In the genomic region with DNA sequence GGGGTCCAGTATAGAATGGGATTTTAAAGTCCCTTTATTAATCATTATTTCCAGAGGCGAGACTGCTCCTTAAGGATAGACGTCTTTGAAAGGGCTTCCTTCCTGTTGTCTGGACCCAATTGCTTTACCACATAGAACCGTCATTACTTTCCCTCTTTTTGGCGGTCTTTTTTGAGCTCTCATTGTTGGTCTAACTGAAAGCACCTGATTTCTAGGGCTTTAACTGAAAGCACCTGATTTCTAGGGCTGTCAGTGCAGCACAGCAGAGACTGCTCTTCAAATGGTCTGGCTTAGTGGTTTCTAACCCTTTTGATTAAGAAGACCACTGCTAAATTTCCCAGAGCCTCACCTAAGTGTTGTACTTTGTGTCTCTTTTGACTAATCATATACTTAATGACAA, we compare ENCODE assay signal across 18 cellular contexts.
DNase-seq lines count a peak whose midpoint lies in the region; ATAC-seq and TF ChIP-seq lines count a peak whose summit lies in the region.
"Had no signal": no experiment of that assay in that cellular context is flagged by ENCODE, and none has a peak within 500 bp of the region (broad histone marks: within the 10 kb centered on the region; RNA-seq: fewer than 3 reads in every experiment).

No MANE protein-coding gene starts in this region.

- no peak overlapping the region for H3K4me3 ChIP-seq in CD4-positive, alpha-beta memory T cell (ENCODE audit: low read length in 2 of 2)
- H3K4me3 ChIP-seq: BLaER1, breast epithelium, esophagus squamous epithelium, lung had no signal

- ATAC-seq in activated CD4-positive, alpha-beta T cell treated with anti-CD3 and anti-CD28 coated beads for 36 hours, result peak; percentile 25
- no peak for ATAC-seq in activated CD8-positive, alpha-beta T cell treated with anti-CD3 and anti-CD28 coated beads for 36 hours
- ATAC-seq in HG03354 (IDR thresholded peaks at IDR 0.05; ENCODE audit: poor library complexity, severe bottlenecking, unreplicated experiment), result no peak

- TF ChIP-seq CTCF in activated CD8-positive, alpha-beta T cell treated with anti-CD3 and anti-CD28 coated beads for 36 hours (IDR thresholded peaks at IDR 0.05), result no peak

- H3K9me3 ChIP-seq in CD4-positive, alpha-beta memory T cell (ENCODE audit: control insufficient read depth in 1 of 2, low read length in 2 of 2), result no peaks in the 10 kb centered on the region
- H3K9me3 ChIP-seq: breast epithelium, esophagus squamous epithelium had no signal

- H3K4me1 Mint-ChIP-seq in activated CD4-positive, alpha-beta T cell treated with anti-CD3 and anti-CD28 coated beads for 36 hours, result no peaks in the 10 kb centered on the region
- H3K4me1 Mint-ChIP-seq in CD4-positive, alpha-beta memory T cell, result peaks cover 0 to 61% (median 30%) of the 10 kb centered on the region in 4 donors
- H3K4me1 Mint-ChIP-seq in activated CD8-positive, alpha-beta T cell treated with anti-CD3 and anti-CD28 coated beads for 36 hours (ENCODE audit: low read depth), result peaks cover 62% of the 10 kb centered on the region

- H3K27me3 ChIP-seq in CD4-positive, alpha-beta memory T cell (ENCODE audit: insufficient read depth, low read length), result no peaks in the 10 kb centered on the region
- H3K27me3 ChIP-seq: BLaER1, breast epithelium, esophagus squamous epithelium had no signal

- H3K27ac Mint-ChIP-seq in activated CD4-positive, alpha-beta T cell treated with anti-CD3 and anti-CD28 coated beads for 36 hours, result peak overlapping the region; percentile 86
- peak overlapping the region in 6 of 7 donors; percentile 50 to 90 (median 86) for H3K27ac Mint-ChIP-seq in CD4-positive, alpha-beta memory T cell
- no peak overlapping the region for H3K27ac Mint-ChIP-seq in activated CD8-positive, alpha-beta T cell treated with anti-CD3 and anti-CD28 coated beads for 36 hours

- intact Hi-C loops in activated CD4-positive, alpha-beta T cell treated with anti-CD3 and anti-CD28 coated beads for 36 hours (cut with DNase I, micrococcal nuclease), result no loop called here
- intact Hi-C loops in CD4-positive, alpha-beta memory T cell (cut with micrococcal nuclease), result loop anchor here (2.0 kb wide), 1 partner anchor 14 kb away; no protein-coding TSS in a partner anchor
- intact Hi-C loops in activated CD8-positive, alpha-beta T cell treated with anti-CD3 and anti-CD28 coated beads for 36 hours (cut with micrococcal nuclease), result no loop called here

- H3K27ac ChIP-seq in CD4-positive, alpha-beta memory T cell (ENCODE audit: low read depth, low read length), result no peak overlapping the region
- H3K27ac ChIP-seq: BLaER1, KMS-11, parathyroid adenoma had no signal

- peaks cover 9% of the 10 kb centered on the region for H3K36me3 Mint-ChIP-seq in activated CD4-positive, alpha-beta T cell treated with anti-CD3 and anti-CD28 coated beads for 36 hours (ENCODE audit: low read depth)
- peaks cover 8 to 12% of the 10 kb centered on the region in 2 donors for H3K36me3 Mint-ChIP-seq in CD4-positive, alpha-beta memory T cell
- H3K36me3 Mint-ChIP-seq in activated CD8-positive, alpha-beta T cell treated with anti-CD3 and anti-CD28 coated beads for 36 hours (ENCODE audit: low read depth), result peaks cover 37% of the 10 kb centered on the region

- H3K4me1 ChIP-seq in CD4-positive, alpha-beta memory T cell (ENCODE audit: insufficient read depth, low read length), result peaks cover 98% of the 10 kb centered on the region
- H3K4me1 ChIP-seq: breast epithelium had no signal

- no peaks in the 10 kb centered on the region for H3K27me3 Mint-ChIP-seq in activated CD4-positive, alpha-beta T cell treated with anti-CD3 and anti-CD28 coated beads for 36 hours
- no peaks in the 10 kb centered on the region for H3K27me3 Mint-ChIP-seq in CD4-positive, alpha-beta memory T cell
- H3K27me3 Mint-ChIP-seq in activated CD8-positive, alpha-beta T cell treated with anti-CD3 and anti-CD28 coated beads for 36 hours, result no peaks in the 10 kb centered on the region

- H3K9me3 Mint-ChIP-seq in activated CD4-positive, alpha-beta T cell treated with anti-CD3 and anti-CD28 coated beads for 36 hours (ENCODE audit: low read depth), result no peaks in the 10 kb centered on the region
- H3K9me3 Mint-ChIP-seq in CD4-positive, alpha-beta memory T cell, result no peaks in the 10 kb centered on the region
- H3K9me3 Mint-ChIP-seq in activated CD8-positive, alpha-beta T cell treated with anti-CD3 and anti-CD28 coated beads for 36 hours, result peaks cover 3% of the 10 kb centered on the region

- H3K36me3 ChIP-seq in CD4-positive, alpha-beta memory T cell (ENCODE audit: insufficient read depth, low read length), result no peaks in the 10 kb centered on the region
- H3K36me3 ChIP-seq: breast epithelium, esophagus squamous epithelium had no signal

- H3K4me3 Mint-ChIP-seq in activated CD4-positive, alpha-beta T cell treated with anti-CD3 and anti-CD28 coated beads for 36 hours, result peak overlapping the region; percentile 15
- peak overlapping the region in 6 of 8 donors; percentile 34 to 74 (median 52) for H3K4me3 Mint-ChIP-seq in CD4-positive, alpha-beta memory T cell
- H3K4me3 Mint-ChIP-seq in activated CD8-positive, alpha-beta T cell treated with anti-CD3 and anti-CD28 coated beads for 36 hours, result peak overlapping the region; percentile 37

- CTCF ChIA-PET in activated CD4-positive, alpha-beta T cell treated with anti-CD3 and anti-CD28 coated beads for 36 hours (lab: Charles Lee), result interaction anchor here (0.7 to 1.3 kb wide), 4 partner anchors 16 to 136 kb away, joined by 3 to 4 read pairs (median 3); a partner anchor contains a TSS
- CTCF ChIA-PET in CD4-positive, alpha-beta memory T cell (lab: Charles Lee; ENCODE audit: partially characterized antibody), result interaction anchor here (1.2 kb wide), 1 partner anchor 10 kb away, joined by 3 read pairs; no protein-coding TSS in a partner anchor
- CTCF ChIA-PET in activated CD8-positive, alpha-beta T cell treated with anti-CD3 and anti-CD28 coated beads for 36 hours (lab: Charles Lee), result interaction anchor here (1.0 kb wide), 1 partner anchor 16 kb away, joined by 4 read pairs; no protein-coding TSS in a partner anchor

- POLR2A ChIA-PET in activated CD4-positive, alpha-beta T cell treated with anti-CD3 and anti-CD28 coated beads for 36 hours (lab: Charles Lee), result no interaction called here
- POLR2A ChIA-PET in CD4-positive, alpha-beta memory T cell (lab: Charles Lee; ENCODE audit: partially characterized antibody), result interaction anchor here (0.8 to 2.9 kb wide), 4 partner anchors 12 to 95 kb away, joined by 3 to 13 read pairs (median 4); a partner anchor contains a TSS
- POLR2A ChIA-PET in activated CD8-positive, alpha-beta T cell treated with anti-CD3 and anti-CD28 coated beads for 36 hours (lab: Charles Lee), result no interaction called here

- DNase-seq in activated CD4-positive, alpha-beta T cell treated with anti-CD3 and anti-CD28 coated beads for 36 hours, result no peak
- no peak for DNase-seq in activated CD4-positive, alpha-beta T cell treated with anti-CD3 and anti-CD28 coated beads for 4 hours
- peak in 1 of 5 donors; percentile 34 for DNase-seq in CD4-positive, alpha-beta memory T cell
- DNase-seq in activated CD8-positive, alpha-beta T cell treated with anti-CD3 and anti-CD28 coated beads for 36 hours, result peak; percentile 22
- peak; percentile 26 to 45 for DNase-seq in lung microvascular endothelial cell (ENCODE audit: low read depth in 2 of 2)
- no peak for DNase-seq in AG08396 (ENCODE audit: low spot score)
- DNase-seq in 8988T, result no peak
- DNase-seq: DMS 273 treated with DMSO at 0.1 percent for 48 hours, esophagus squamous epithelium, NCI-H1105, NCI-H526, SW 1271 had no signal

Comparison
In these comparisons a context has a peak if more than half of its experiments do, and no peak if none do; other contexts are left out.
1. DNase-seq: peak in activated CD8-positive, alpha-beta T cell treated with anti-CD3 and anti-CD28 coated beads for 36 hours (single experiment) and lung microvascular endothelial cell (2 of 2); none in activated CD4-positive, alpha-beta T cell treated with anti-CD3 and anti-CD28 coated beads for 36 hours (single experiment), activated CD4-positive, alpha-beta T cell treated with anti-CD3 and anti-CD28 coated beads for 4 hours (0 of 2), AG08396 (single experiment) and 8988T (single experiment).
2. Peak in every context shown above with its lines, with median percentiles within 50 percentile points of each other: H3K4me3 Mint-ChIP-seq.